18 cellular contexts compared by ENCODE assay signal in the genomic region with DNA sequence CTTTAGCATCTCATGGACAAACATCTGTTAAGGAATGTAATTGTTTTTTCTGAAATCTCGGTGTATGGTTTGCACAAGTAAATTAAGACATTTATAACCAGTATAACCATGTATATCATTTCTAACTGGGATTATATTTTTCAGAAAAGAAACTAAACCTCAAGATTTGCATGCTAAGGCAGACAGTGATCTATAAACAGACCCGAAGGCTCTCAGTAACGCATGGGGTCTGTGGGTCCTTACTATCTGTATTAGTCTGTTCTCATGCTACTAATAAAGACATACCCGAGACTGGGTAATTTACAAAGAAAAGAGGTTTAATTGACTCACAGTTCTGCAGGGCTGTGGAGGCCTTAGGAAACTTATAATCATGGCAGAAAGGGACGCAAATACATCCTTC.
DNase-seq lines count a peak whose midpoint lies in the region; ATAC-seq, FAIRE-seq and TF ChIP-seq lines count a peak whose summit lies in the region.
"Had no signal": no experiment of that assay in that cellular context is flagged by ENCODE, and none has a peak within 500 bp of the region (broad histone marks: within the 10 kb centered on the region; RNA-seq: fewer than 3 reads in every experiment).

No MANE protein-coding gene starts in this region.

- intact Hi-C loops in GM12878 (cut with micrococcal nuclease; ENCODE audit: unreplicated experiment) = no loop called here

- RAD21 ChIA-PET in GM12878 (lab: Charles Lee; ENCODE audit: unreplicated experiment) = no interaction called here

- CTCF ChIA-PET in GM12878 (lab: Yijun Ruan, JAX) = no interaction called here

- no peak for TF ChIP-seq RAD21 in GM12878 (IDR thresholded peaks at IDR 0.05; ENCODE audit: insufficient read depth, low read depth, low read length)

- no peak for DNase-seq in GM12878 (ENCODE audit: low read depth, low spot score)
- DNase-seq in NCI-H2081 (lab: John Stamatoyannopoulos, UW) = no peak
- DNase-seq in activated CD4-positive, alpha-beta T cell treated with anti-CD3 and anti-CD28 coated beads for 48 hours = no peak
- no peak for DNase-seq in NCI-H2171 (lab: John Stamatoyannopoulos, UW)
- no peak for DNase-seq in stimulated activated CD4-positive, alpha-beta T cell treated with anti-CD3 and anti-CD28 coated beads, Interleukin-4, amount 100 ng/mL, for 1 hour
- DNase-seq: activated CD4-positive, CD25-positive, alpha-beta regulatory T cell treated with anti-CD3 and anti-CD28 coated beads, Interleukin-2, amount 50 U/mL, for 72 hours; DND-41; glutamatergic neuron; H7; left lung; mucosa of descending colon; NCI-H146; NCI-H345 had no signal

- no peak overlapping the region for H2AFZ ChIP-seq in GM12878 (ENCODE audit: control insufficient read depth, low read depth, low read length)
- H2AFZ ChIP-seq: neural progenitor cell had no signal

- H3K4me2 ChIP-seq in GM12878 (ENCODE audit: control insufficient read depth, insufficient read depth) = no peak overlapping the region
- H3K4me2 ChIP-seq: neural progenitor cell had no signal

- no peak overlapping the region for H3K9ac ChIP-seq in GM12878 (ENCODE audit: control insufficient read depth, insufficient read depth, low read length)
- H3K9ac ChIP-seq: neural progenitor cell had no signal

- TF ChIP-seq EP300 in GM12878 (IDR thresholded peaks at IDR 0.05; ENCODE audit: borderline replicate concordance in 1 of 2, control insufficient read depth in 1 of 2, low read depth in 2 of 2, low read length in 2 of 2) = no peak

- no peaks in the 10 kb centered on the region for H3K27me3 ChIP-seq in GM12878 (replicated peaks in 1 of 2; ENCODE audit: control insufficient read depth in 2 of 2, insufficient read depth in 2 of 2, low read length in 1 of 2)
- H3K27me3 ChIP-seq: left lung, neural progenitor cell had no signal

- ATAC-seq in GM18867 (IDR thresholded peaks at IDR 0.05; ENCODE audit: unreplicated experiment) (peak; percentile 84), GM21619 (IDR thresholded peaks at IDR 0.05; ENCODE audit: unreplicated experiment) (peak; percentile 56), HG03159 (IDR thresholded peaks at IDR 0.05; ENCODE audit: unreplicated experiment) (peak; percentile 75), GM12878 (no peak)
- ATAC-seq: activated naive CD4-positive, alpha-beta T cell treated with anti-CD3 and anti-CD28 coated beads, Interleukin-2, amount 50 U/mL, for 72 hours; left lung; mucosa of descending colon had no signal

- H3K36me3 ChIP-seq in GM12878 (ENCODE audit: control insufficient read depth in 2 of 2, insufficient read depth in 2 of 2, low read length in 1 of 2) = no peaks in the 10 kb centered on the region
- H3K36me3 ChIP-seq: left lung, neural progenitor cell had no signal

- no peak overlapping the region for H3K27ac ChIP-seq in GM12878 (ENCODE audit: control insufficient read depth, insufficient read depth)
- H3K27ac ChIP-seq: left lung, neural progenitor cell had no signal

- no peak for FAIRE-seq in GM12878 (lab: Jason Lieb, UNC)

- no peak for TF ChIP-seq CTCF in GM12878 (IDR thresholded peaks at IDR 0.05 in 2 of 3, conservative IDR thresholded peaks at IDR 0.05 in 1 of 3; ENCODE audit: control insufficient read depth in 2 of 3, extremely low read depth in 1 of 3, insufficient read depth in 1 of 3, low read depth in 3 of 3, low read length in 3 of 3)

- H4K20me1 ChIP-seq in GM12878 (ENCODE audit: control insufficient read depth, insufficient read depth) = no peaks in the 10 kb centered on the region

- POLR2A ChIA-PET in GM12878 (lab: Charles Lee) = no interaction called here

- 8% methylated on average over 5 of the region's 5 CpGs for WGBS in GM12878 (ENCODE audit: insufficient coverage, insufficient replicate concordance, low lambda C conversion rate, missing lambda C conversion rate)

- SMC1A ChIA-PET in GM12878 (lab: Charles Lee; ENCODE audit: uncharacterized antibody, unreplicated experiment) = no interaction called here

- in situ Hi-C loops in GM12878 (cut with MboI) = no loop called here

- H3K4me3 ChIP-seq in GM12878 = no peak overlapping the region
- H3K4me3 ChIP-seq: left lung, mucosa of descending colon, neural progenitor cell had no signal

- BruUV-seq in GM12878 (replicated peaks; lab: Mats Ljungman, UMichigan) = no TSS peak

- H3K9me3 ChIP-seq in GM12878 (replicated peaks; ENCODE audit: control insufficient read depth, insufficient read depth, low read length) = no peaks in the 10 kb centered on the region
- H3K9me3 ChIP-seq: left lung, mucosa of descending colon had no signal

- H3K79me2 ChIP-seq in GM12878 (ENCODE audit: control insufficient read depth, insufficient read depth, low read length) = no peaks in the 10 kb centered on the region

- H3K4me1 ChIP-seq in GM12878 (ENCODE audit: control insufficient read depth, insufficient read depth, low read length) = no peaks in the 10 kb centered on the region
- H3K4me1 ChIP-seq: left lung had no signal

- no peak for TF ChIP-seq POLR2A in GM12878 (IDR thresholded peaks at IDR 0.05; ENCODE audit: low read depth, low read length)

TF ChIP-seq in GM12878, 131 proteins besides CTCF, POLR2A, EP300 and RAD21:
- no peak for TF ChIP-seq KAT2A (conservative IDR thresholded peaks at IDR 0.05; ENCODE audit: control insufficient read depth, low read depth, low read length)
- peak; percentile 36; the same call in 1 of the 3 replicates for TF ChIP-seq POU2F2 (IDR thresholded peaks at IDR 0.05; ENCODE audit: borderline replicate concordance, low read depth, low read length)
- peak; percentile 23; the same call in 1 of the 2 replicates for TF ChIP-seq RUNX3 (IDR thresholded peaks at IDR 0.05; ENCODE audit: low read length)
- no peak for TF ChIP-seq ZNF24 (IDR thresholded peaks at IDR 0.05)
- no peak for TF ChIP-seq IRF4 (IDR thresholded peaks at IDR 0.05; ENCODE audit: low read depth, low read length)
TF ChIP-seq in GM12878: peak in this region for 2.
